ENCODE assay signal across 1 cellular context in genomic region chr9:82467478-82467877, GRCh38.
TF ChIP-seq lines count a peak whose summit lies in the region.

No MANE protein-coding gene starts in this region.

TF ChIP-seq in SK-N-SH treated with all-trans-retinoic acid at 6 μM for 48 hours, 23 proteins besides CTCF, POLR2A, EP300 and RAD21 (continued from another document):
- TF ChIP-seq, protein P1, sequence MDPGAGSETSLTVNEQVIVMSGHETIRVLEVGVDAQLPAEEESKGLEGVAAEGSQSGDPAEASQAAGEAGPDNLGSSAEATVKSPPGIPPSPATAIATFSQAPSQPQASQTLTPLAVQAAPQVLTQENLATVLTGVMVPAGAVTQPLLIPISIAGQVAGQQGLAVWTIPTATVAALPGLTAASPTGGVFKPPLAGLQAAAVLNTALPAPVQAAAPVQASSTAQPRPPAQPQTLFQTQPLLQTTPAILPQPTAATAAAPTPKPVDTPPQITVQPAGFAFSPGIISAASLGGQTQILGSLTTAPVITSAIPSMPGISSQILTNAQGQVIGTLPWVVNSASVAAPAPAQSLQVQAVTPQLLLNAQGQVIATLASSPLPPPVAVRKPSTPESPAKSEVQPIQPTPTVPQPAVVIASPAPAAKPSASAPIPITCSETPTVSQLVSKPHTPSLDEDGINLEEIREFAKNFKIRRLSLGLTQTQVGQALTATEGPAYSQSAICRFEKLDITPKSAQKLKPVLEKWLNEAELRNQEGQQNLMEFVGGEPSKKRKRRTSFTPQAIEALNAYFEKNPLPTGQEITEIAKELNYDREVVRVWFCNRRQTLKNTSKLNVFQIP (CRISPR knock-in tag; IDR thresholded peaks at IDR 0.05; ENCODE audit: borderline replicate concordance, low read depth), result no peak
- TF ChIP-seq ZNF70 (CRISPR knock-in tag; IDR thresholded peaks at IDR 0.05) (no peak), SNAI2 (CRISPR knock-in tag; IDR thresholded peaks at IDR 0.05) (no peak), RARB (CRISPR knock-in tag; IDR thresholded peaks at IDR 0.05) (no peak), TSHZ2 (CRISPR knock-in tag; IDR thresholded peaks at IDR 0.05) (no peak), TOX (CRISPR knock-in tag; IDR thresholded peaks at IDR 0.05; ENCODE audit: borderline replicate concordance) (no peak), ZNF8 (CRISPR knock-in tag; IDR thresholded peaks at IDR 0.05) (no peak), CSDC2 (CRISPR knock-in tag; IDR thresholded peaks at IDR 0.05) (no peak)
